ENCODE assay signal across 14 cellular contexts in the genomic region with DNA sequence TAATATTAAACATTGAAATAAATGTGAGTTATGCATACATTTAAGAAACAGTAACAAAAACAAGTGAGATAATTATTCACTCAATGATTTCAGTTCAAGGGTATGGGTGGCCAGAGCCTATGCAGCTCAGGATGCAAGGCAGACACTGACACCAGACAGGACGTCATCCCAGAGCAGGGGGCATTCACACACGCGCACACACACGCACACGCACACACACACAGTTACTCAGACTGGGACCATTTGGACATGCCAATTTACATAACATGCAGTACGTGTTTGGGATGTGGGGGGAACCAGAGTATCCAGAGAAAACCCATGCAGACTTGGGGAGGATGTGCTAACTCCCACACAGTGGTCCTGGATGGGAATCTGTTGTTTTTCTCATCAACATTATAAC. TPM values are rescaled to one million over a fixed set of nuclear protein-coding genes. Genes with fewer than 3 reads are reported as not detected.
A peak's percentile ranks its signal among the peaks of the same experiment; 100 is the strongest.
DNase-seq lines count a peak whose midpoint lies in the region; ATAC-seq and TF ChIP-seq lines count a peak whose summit lies in the region.
"Had no signal": no experiment of that assay in that cellular context is flagged by ENCODE, and none has a peak within 500 bp of the region (broad histone marks: within the 10 kb centered on the region; RNA-seq: fewer than 3 reads in every experiment).

No MANE protein-coding gene starts in this region.

- peaks cover 11% of the 10 kb centered on the region for H3K4me1 Mint-ChIP-seq in activated CD8-positive, alpha-beta T cell treated with anti-CD3 and anti-CD28 coated beads for 36 hours (ENCODE audit: low read depth)
- H3K4me1 Mint-ChIP-seq in activated CD8-positive, alpha-beta T cell treated with anti-CD3 and anti-CD28 coated beads, Interleukin-2, amount 10 ng/mL, durations not matched to agents 7 days and 5 days (ENCODE audit: low read depth): peaks cover 18% of the 10 kb centered on the region

- H3K9me3 Mint-ChIP-seq in activated CD8-positive, alpha-beta T cell treated with anti-CD3 and anti-CD28 coated beads for 36 hours: no peaks in the 10 kb centered on the region
- no peaks in the 10 kb centered on the region for H3K9me3 Mint-ChIP-seq in activated CD8-positive, alpha-beta T cell treated with anti-CD3 and anti-CD28 coated beads, Interleukin-2, amount 10 ng/mL, durations not matched to agents 7 days and 5 days (ENCODE audit: insufficient read depth)

- intact Hi-C loops in activated CD8-positive, alpha-beta T cell treated with anti-CD3 and anti-CD28 coated beads for 36 hours (cut with micrococcal nuclease): no loop called here

- peaks cover 0 to 24% (median 2%) of the 10 kb centered on the region in 5 donors for H3K36me3 ChIP-seq in subcutaneous abdominal adipose tissue (ENCODE audit: control insufficient read depth in 5 of 5, insufficient read depth in 5 of 5, low read length in 5 of 5)
- H3K36me3 ChIP-seq: ovary had no signal

- H3K4me3 Mint-ChIP-seq in activated CD8-positive, alpha-beta T cell treated with anti-CD3 and anti-CD28 coated beads for 36 hours: peak overlapping the region; percentile 26
- no peak overlapping the region for H3K4me3 Mint-ChIP-seq in activated CD8-positive, alpha-beta T cell treated with anti-CD3 and anti-CD28 coated beads, Interleukin-2, amount 10 ng/mL, durations not matched to agents 7 days and 5 days

- TF ChIP-seq CTCF in activated CD8-positive, alpha-beta T cell treated with anti-CD3 and anti-CD28 coated beads for 36 hours (IDR thresholded peaks at IDR 0.05): no peak
- TF ChIP-seq CTCF in fibroblast of the aortic adventitia (IDR thresholded peaks at IDR 0.05; ENCODE audit: insufficient read depth, low read length): no peak

- DNase-seq in activated CD8-positive, alpha-beta T cell treated with anti-CD3 and anti-CD28 coated beads for 36 hours: peak; percentile 12
- DNase-seq in activated CD8-positive, alpha-beta T cell treated with anti-CD3 and anti-CD28 coated beads, Interleukin-2, amount 10 ng/mL, durations not matched to agents 7 days and 5 days: no peak
- DNase-seq in activated T-cell treated with anti-CD3 and anti-CD28 coated beads for 4 hours (peak; percentile 10), fibroblast of the aortic adventitia (ENCODE audit: low read depth) (peak; percentile 36), ureter (ENCODE audit: low spot score) (no peak), nucleus accumbens (lab: John Stamatoyannopoulos, UW) (no peak), NCI-H2107 treated with DMSO at 0.1 percent for 48 hours (lab: John Stamatoyannopoulos, UW; ENCODE audit: unreplicated experiment) (no peak)
- DNase-seq: islet precursor cell had no signal

- no peaks in the 10 kb centered on the region for H3K9me3 ChIP-seq in subcutaneous abdominal adipose tissue (ENCODE audit: control insufficient read depth in 5 of 5, low read length in 5 of 5)
- H3K9me3 ChIP-seq: ovary had no signal

- H3K4me1 ChIP-seq in subcutaneous abdominal adipose tissue (ENCODE audit: control insufficient read depth in 5 of 5, insufficient read depth in 5 of 5, low read length in 5 of 5): peaks cover 8 to 33% (median 9%) of the 10 kb centered on the region in 5 donors

- peak overlapping the region in 3 of 5 donors; percentile 22 to 48 (median 48) for H3K9ac ChIP-seq in subcutaneous abdominal adipose tissue (ENCODE audit: low read length in 5 of 5)

- peaks cover 35% of the 10 kb centered on the region for H3K36me3 Mint-ChIP-seq in activated CD8-positive, alpha-beta T cell treated with anti-CD3 and anti-CD28 coated beads for 36 hours (ENCODE audit: low read depth)
- H3K36me3 Mint-ChIP-seq in activated CD8-positive, alpha-beta T cell treated with anti-CD3 and anti-CD28 coated beads, Interleukin-2, amount 10 ng/mL, durations not matched to agents 7 days and 5 days (ENCODE audit: low read depth): no peaks in the 10 kb centered on the region

- H3K27ac ChIP-seq in subcutaneous abdominal adipose tissue (ENCODE audit: low read depth, low read length): peak overlapping the region; percentile 63
- H3K27ac ChIP-seq: epithelial cell of prostate, SK-N-MC had no signal

- ATAC-seq in activated CD8-positive, alpha-beta T cell treated with anti-CD3 and anti-CD28 coated beads for 36 hours: no peak
- ATAC-seq in activated CD8-positive, alpha-beta T cell treated with anti-CD3 and anti-CD28 coated beads, Interleukin-2, amount 10 ng/mL, durations not matched to agents 7 days and 5 days: no peak
- ATAC-seq: K562 had no signal

- H3K27me3 ChIP-seq in subcutaneous abdominal adipose tissue (ENCODE audit: control insufficient read depth in 5 of 5, insufficient read depth in 4 of 5, low read length in 5 of 5): no peaks in the 10 kb centered on the region
- H3K27me3 ChIP-seq: ovary had no signal

- H3K27me3 Mint-ChIP-seq in activated CD8-positive, alpha-beta T cell treated with anti-CD3 and anti-CD28 coated beads for 36 hours: no peaks in the 10 kb centered on the region
- H3K27me3 Mint-ChIP-seq in activated CD8-positive, alpha-beta T cell treated with anti-CD3 and anti-CD28 coated beads, Interleukin-2, amount 10 ng/mL, durations not matched to agents 7 days and 5 days (ENCODE audit: low read depth): no peaks in the 10 kb centered on the region

- CTCF ChIA-PET in activated CD8-positive, alpha-beta T cell treated with anti-CD3 and anti-CD28 coated beads for 36 hours (lab: Charles Lee): no interaction called here
- CTCF ChIA-PET in activated CD8-positive, alpha-beta T cell treated with anti-CD3 and anti-CD28 coated beads, Interleukin-2, amount 10 ng/mL, durations not matched to agents 7 days and 5 days (lab: Charles Lee): interaction anchor here (1.6 kb wide), 1 partner anchor 25 kb away, joined by 6 read pairs; a partner anchor contains a TSS

- H3K4me3 ChIP-seq in fibroblast of the aortic adventitia (ENCODE audit: low read depth, low read length) (no peak overlapping the region), subcutaneous abdominal adipose tissue (ENCODE audit: low read depth in 1 of 5, low read length in 5 of 5) (peak overlapping the region in 3 of 5 donors; percentile 40 to 48 (median 41))
- H3K4me3 ChIP-seq: K562, SK-N-MC had no signal

- H3K27ac Mint-ChIP-seq in activated CD8-positive, alpha-beta T cell treated with anti-CD3 and anti-CD28 coated beads for 36 hours: no peak overlapping the region
- no peak overlapping the region for H3K27ac Mint-ChIP-seq in activated CD8-positive, alpha-beta T cell treated with anti-CD3 and anti-CD28 coated beads, Interleukin-2, amount 10 ng/mL, durations not matched to agents 7 days and 5 days

- POLR2A ChIA-PET in activated CD8-positive, alpha-beta T cell treated with anti-CD3 and anti-CD28 coated beads for 36 hours (lab: Charles Lee): no interaction called here
- POLR2A ChIA-PET in activated CD8-positive, alpha-beta T cell treated with anti-CD3 and anti-CD28 coated beads, Interleukin-2, amount 10 ng/mL, durations not matched to agents 7 days and 5 days (lab: Charles Lee): interaction anchor here (0.7 kb wide), 1 partner anchor 24 kb away, joined by 4 read pairs; no protein-coding TSS in a partner anchor

RNA-seq across cellular contexts. Expression of a gene that starts 24.9 kb away (rescaled TPM):
- total RNA-seq in activated CD8-positive, alpha-beta T cell treated with anti-CD3 and anti-CD28 coated beads for 36 hours: 10 to 100 TPM; 15.7 to 16.7 TPM
- 1 to 10 TPM in 1 of 2 experiments, under 1 TPM in 1; 0.86 to 1.4 TPM for total RNA-seq in activated CD8-positive, alpha-beta T cell treated with anti-CD3 and anti-CD28 coated beads, Interleukin-2, amount 10 ng/mL, durations not matched to agents 7 days and 5 days
- total RNA-seq in fibroblast of the aortic adventitia (ENCODE audit: low replicate concordance) (3.3 and 3.7 TPM in 2 replicates), ureter (14.3 TPM)
- total RNA-seq: NCI-H460 had no signal

Comparison
In these comparisons a context has a peak if more than half of its experiments do, and no peak if none do; other contexts are left out.
1. DNase-seq: peak in activated CD8-positive, alpha-beta T cell treated with anti-CD3 and anti-CD28 coated beads for 36 hours (single experiment), activated T-cell treated with anti-CD3 and anti-CD28 coated beads for 4 hours (single experiment) and fibroblast of the aortic adventitia (single experiment); none in activated CD8-positive, alpha-beta T cell treated with anti-CD3 and anti-CD28 coated beads, Interleukin-2, amount 10 ng/mL, durations not matched to agents 7 days and 5 days (single experiment), ureter (single experiment), nucleus accumbens (0 of 56) and NCI-H2107 treated with DMSO at 0.1 percent for 48 hours (single experiment).